ENCODE assay signal across 1 cellular context in the genomic region with DNA sequence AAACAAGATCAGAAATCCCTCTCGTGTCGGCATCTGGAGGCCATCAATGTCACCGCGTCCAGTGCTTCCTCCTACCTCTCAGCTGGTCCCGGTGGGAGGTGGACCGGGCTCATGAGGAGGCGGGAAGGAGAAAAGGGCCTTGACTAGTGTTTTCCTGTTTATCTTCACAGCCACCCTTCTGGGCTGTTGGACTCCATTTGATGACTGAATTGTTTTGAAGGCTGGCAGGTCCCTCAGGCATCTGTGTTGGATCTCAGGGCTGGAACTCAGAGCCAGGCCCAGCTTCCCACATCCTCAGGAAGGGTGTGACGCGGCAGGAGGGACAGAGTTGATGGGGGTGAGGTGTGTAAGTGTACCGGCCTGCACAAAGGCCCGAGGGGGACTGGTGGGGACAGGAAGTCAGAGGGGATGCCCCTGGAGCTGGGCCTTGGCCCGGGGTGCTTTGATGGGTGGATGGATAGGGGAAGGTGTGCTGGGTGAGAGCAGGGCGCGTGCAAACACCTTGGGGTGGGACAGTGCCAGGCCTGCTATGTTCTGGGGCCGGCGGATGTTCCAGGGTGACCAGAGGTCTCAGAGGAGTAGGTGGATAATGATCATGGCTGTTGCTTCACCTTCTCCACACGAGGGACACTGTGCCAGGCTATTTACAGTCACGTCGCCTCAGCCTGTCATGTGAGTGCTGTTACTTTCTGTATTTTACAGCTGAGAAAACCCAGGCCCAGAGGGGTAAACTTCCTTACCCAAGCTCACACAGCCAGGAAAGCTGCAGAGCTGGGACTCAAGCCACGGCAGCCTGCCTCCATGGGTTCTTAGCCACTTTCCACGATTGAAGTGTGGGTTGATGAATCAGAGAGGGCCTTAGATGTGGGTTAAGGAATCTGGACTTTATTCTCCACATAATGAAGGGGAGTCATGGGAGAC.
TF ChIP-seq lines count a peak whose summit lies in the region.

No MANE protein-coding gene starts in this region.

TF ChIP-seq in HepG2, 621 proteins besides CTCF, POLR2A, EP300 and RAD21 (continued from another document and continues in another):
- TF ChIP-seq, protein P1, sequence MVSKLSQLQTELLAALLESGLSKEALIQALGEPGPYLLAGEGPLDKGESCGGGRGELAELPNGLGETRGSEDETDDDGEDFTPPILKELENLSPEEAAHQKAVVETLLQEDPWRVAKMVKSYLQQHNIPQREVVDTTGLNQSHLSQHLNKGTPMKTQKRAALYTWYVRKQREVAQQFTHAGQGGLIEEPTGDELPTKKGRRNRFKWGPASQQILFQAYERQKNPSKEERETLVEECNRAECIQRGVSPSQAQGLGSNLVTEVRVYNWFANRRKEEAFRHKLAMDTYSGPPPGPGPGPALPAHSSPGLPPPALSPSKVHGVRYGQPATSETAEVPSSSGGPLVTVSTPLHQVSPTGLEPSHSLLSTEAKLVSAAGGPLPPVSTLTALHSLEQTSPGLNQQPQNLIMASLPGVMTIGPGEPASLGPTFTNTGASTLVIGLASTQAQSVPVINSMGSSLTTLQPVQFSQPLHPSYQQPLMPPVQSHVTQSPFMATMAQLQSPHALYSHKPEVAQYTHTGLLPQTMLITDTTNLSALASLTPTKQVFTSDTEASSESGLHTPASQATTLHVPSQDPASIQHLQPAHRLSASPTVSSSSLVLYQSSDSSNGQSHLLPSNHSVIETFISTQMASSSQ (IDR thresholded peaks at IDR 0.05; ENCODE audit: low read depth), result no peak
- TF ChIP-seq, protein P1 (CRISPR knock-in tag; IDR thresholded peaks at IDR 0.05; ENCODE audit: borderline replicate concordance), result no peak
- TF ChIP-seq ZNF768 (CRISPR knock-in tag; IDR thresholded peaks at IDR 0.05) (peak; percentile 93), HNF4G (IDR thresholded peaks at IDR 0.05; ENCODE audit: borderline replicate concordance, low read depth, low read length) (no peak), HNF4G (CRISPR knock-in tag; IDR thresholded peaks at IDR 0.05; ENCODE audit: borderline replicate concordance, low read depth) (0 out of 2 replicates have a peak, but pooled peaks have one; percentile 35), MIER2 (CRISPR knock-in tag; IDR thresholded peaks at IDR 0.05) (no peak), ZBTB21 (CRISPR knock-in tag; IDR thresholded peaks at IDR 0.05) (no peak), SNRNP70 (IDR thresholded peaks at IDR 0.05; ENCODE audit: low read depth, low read length) (no peak), ARNT (IDR thresholded peaks at IDR 0.05) (no peak), YY1 (IDR thresholded peaks at IDR 0.05; ENCODE audit: insufficient read depth, insufficient replicate concordance, low read depth, low read length) (no peak), MED13 (CRISPR knock-in tag; IDR thresholded peaks at IDR 0.05) (no peak), RARG (CRISPR knock-in tag; IDR thresholded peaks at IDR 0.05; ENCODE audit: low read depth) (no peak), TCF7L2 (IDR thresholded peaks at IDR 0.05; ENCODE audit: low read depth, low read length) (no peak), HNRNPL (IDR thresholded peaks at IDR 0.05; ENCODE audit: low read depth, low read length) (no peak), ZNF160 (CRISPR knock-in tag; IDR thresholded peaks at IDR 0.05) (no peak), YEATS4 (CRISPR knock-in tag; IDR thresholded peaks at IDR 0.05; ENCODE audit: borderline replicate concordance) (no peak), SIN3A (IDR thresholded peaks at IDR 0.05; ENCODE audit: borderline replicate concordance, low read depth, low read length) (no peak), MIER3 (CRISPR knock-in tag; IDR thresholded peaks at IDR 0.05; ENCODE audit: borderline replicate concordance) (no peak), ZNF558 (CRISPR knock-in tag; IDR thresholded peaks at IDR 0.05; ENCODE audit: borderline replicate concordance) (no peak), GLI4 (CRISPR knock-in tag; IDR thresholded peaks at IDR 0.05; ENCODE audit: borderline replicate concordance) (no peak)
- TF ChIP-seq, protein P2, sequence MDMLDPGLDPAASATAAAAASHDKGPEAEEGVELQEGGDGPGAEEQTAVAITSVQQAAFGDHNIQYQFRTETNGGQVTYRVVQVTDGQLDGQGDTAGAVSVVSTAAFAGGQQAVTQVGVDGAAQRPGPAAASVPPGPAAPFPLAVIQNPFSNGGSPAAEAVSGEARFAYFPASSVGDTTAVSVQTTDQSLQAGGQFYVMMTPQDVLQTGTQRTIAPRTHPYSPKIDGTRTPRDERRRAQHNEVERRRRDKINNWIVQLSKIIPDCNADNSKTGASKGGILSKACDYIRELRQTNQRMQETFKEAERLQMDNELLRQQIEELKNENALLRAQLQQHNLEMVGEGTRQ (IDR thresholded peaks at IDR 0.05; ENCODE audit: low read depth, low read length), result no peak
- TF ChIP-seq, protein P2 (CRISPR knock-in tag; IDR thresholded peaks at IDR 0.05; ENCODE audit: borderline replicate concordance), result no peak
- TF ChIP-seq, protein P3, sequence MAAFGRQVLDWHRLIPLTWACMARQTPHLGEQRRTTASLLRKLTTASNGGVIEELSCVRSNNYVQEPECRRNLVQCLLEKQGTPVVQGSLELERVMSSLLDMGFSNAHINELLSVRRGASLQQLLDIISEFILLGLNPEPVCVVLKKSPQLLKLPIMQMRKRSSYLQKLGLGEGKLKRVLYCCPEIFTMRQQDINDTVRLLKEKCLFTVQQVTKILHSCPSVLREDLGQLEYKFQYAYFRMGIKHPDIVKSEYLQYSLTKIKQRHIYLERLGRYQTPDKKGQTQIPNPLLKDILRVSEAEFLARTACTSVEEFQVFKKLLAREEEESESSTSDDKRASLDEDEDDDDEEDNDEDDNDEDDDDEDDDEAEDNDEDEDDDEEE (CRISPR knock-in tag; IDR thresholded peaks at IDR 0.05), result no peak
- TF ChIP-seq, protein P4, sequence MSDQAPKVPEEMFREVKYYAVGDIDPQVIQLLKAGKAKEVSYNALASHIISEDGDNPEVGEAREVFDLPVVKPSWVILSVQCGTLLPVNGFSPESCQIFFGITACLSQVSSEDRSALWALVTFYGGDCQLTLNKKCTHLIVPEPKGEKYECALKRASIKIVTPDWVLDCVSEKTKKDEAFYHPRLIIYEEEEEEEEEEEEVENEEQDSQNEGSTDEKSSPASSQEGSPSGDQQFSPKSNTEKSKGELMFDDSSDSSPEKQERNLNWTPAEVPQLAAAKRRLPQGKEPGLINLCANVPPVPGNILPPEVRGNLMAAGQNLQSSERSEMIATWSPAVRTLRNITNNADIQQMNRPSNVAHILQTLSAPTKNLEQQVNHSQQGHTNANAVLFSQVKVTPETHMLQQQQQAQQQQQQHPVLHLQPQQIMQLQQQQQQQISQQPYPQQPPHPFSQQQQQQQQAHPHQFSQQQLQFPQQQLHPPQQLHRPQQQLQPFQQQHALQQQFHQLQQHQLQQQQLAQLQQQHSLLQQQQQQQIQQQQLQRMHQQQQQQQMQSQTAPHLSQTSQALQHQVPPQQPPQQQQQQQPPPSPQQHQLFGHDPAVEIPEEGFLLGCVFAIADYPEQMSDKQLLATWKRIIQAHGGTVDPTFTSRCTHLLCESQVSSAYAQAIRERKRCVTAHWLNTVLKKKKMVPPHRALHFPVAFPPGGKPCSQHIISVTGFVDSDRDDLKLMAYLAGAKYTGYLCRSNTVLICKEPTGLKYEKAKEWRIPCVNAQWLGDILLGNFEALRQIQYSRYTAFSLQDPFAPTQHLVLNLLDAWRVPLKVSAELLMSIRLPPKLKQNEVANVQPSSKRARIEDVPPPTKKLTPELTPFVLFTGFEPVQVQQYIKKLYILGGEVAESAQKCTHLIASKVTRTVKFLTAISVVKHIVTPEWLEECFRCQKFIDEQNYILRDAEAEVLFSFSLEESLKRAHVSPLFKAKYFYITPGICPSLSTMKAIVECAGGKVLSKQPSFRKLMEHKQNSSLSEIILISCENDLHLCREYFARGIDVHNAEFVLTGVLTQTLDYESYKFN (CRISPR knock-in tag; conservative IDR thresholded peaks at IDR 0.05), result no peak
- TF ChIP-seq, protein P5, sequence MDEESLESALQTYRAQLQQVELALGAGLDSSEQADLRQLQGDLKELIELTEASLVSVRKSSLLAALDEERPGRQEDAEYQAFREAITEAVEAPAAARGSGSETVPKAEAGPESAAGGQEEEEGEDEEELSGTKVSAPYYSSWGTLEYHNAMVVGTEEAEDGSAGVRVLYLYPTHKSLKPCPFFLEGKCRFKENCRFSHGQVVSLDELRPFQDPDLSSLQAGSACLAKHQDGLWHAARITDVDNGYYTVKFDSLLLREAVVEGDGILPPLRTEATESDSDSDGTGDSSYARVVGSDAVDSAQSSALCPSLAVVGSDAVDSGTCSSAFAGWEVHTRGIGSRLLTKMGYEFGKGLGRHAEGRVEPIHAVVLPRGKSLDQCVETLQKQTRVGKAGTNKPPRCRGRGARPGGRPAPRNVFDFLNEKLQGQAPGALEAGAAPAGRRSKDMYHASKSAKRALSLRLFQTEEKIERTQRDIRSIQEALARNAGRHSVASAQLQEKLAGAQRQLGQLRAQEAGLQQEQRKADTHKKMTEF (CRISPR knock-in tag; IDR thresholded peaks at IDR 0.05), result 0 out of 2 replicates have a peak, but pooled peaks have one; percentile 7
- TF ChIP-seq, protein P6, sequence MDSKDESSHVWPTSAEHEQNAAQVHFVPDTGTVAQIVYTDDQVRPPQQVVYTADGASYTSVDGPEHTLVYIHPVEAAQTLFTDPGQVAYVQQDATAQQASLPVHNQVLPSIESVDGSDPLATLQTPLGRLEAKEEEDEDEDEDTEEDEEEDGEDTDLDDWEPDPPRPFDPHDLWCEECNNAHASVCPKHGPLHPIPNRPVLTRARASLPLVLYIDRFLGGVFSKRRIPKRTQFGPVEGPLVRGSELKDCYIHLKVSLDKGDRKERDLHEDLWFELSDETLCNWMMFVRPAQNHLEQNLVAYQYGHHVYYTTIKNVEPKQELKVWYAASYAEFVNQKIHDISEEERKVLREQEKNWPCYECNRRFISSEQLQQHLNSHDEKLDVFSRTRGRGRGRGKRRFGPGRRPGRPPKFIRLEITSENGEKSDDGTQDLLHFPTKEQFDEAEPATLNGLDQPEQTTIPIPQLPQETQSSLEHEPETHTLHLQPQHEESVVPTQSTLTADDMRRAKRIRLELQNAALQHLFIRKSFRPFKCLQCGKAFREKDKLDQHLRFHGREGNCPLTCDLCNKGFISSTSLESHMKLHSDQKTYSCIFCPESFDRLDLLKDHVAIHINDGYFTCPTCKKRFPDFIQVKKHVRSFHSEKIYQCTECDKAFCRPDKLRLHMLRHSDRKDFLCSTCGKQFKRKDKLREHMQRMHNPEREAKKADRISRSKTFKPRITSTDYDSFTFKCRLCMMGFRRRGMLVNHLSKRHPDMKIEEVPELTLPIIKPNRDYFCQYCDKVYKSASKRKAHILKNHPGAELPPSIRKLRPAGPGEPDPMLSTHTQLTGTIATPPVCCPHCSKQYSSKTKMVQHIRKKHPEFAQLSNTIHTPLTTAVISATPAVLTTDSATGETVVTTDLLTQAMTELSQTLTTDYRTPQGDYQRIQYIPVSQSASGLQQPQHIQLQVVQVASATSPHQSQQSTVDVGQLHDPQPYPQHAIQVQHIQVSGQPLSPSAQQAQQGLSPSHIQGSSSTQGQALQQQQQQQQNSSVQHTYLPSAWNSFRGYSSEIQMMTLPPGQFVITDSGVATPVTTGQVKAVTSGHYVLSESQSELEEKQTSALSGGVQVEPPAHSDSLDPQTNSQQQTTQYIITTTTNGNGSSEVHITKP (CRISPR knock-in tag; IDR thresholded peaks at IDR 0.05; ENCODE audit: low read depth), result no peak
- TF ChIP-seq, protein P7, sequence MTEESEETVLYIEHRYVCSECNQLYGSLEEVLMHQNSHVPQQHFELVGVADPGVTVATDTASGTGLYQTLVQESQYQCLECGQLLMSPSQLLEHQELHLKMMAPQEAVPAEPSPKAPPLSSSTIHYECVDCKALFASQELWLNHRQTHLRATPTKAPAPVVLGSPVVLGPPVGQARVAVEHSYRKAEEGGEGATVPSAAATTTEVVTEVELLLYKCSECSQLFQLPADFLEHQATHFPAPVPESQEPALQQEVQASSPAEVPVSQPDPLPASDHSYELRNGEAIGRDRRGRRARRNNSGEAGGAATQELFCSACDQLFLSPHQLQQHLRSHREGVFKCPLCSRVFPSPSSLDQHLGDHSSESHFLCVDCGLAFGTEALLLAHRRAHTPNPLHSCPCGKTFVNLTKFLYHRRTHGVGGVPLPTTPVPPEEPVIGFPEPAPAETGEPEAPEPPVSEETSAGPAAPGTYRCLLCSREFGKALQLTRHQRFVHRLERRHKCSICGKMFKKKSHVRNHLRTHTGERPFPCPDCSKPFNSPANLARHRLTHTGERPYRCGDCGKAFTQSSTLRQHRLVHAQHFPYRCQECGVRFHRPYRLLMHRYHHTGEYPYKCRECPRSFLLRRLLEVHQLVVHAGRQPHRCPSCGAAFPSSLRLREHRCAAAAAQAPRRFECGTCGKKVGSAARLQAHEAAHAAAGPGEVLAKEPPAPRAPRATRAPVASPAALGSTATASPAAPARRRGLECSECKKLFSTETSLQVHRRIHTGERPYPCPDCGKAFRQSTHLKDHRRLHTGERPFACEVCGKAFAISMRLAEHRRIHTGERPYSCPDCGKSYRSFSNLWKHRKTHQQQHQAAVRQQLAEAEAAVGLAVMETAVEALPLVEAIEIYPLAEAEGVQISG (CRISPR knock-in tag; IDR thresholded peaks at IDR 0.05), result no peak
